Comparison of ENCODE assay signal across 29 cellular contexts in genomic region chrX:49233176-49233575, GRCh38. TPM values are rescaled to one million over a fixed set of nuclear protein-coding genes. Genes with fewer than 3 reads are reported as not detected.
DNase-seq lines count a peak whose midpoint lies in the region; ATAC-seq and TF ChIP-seq lines count a peak whose summit lies in the region.
"Had no signal": no experiment of that assay in that cellular context is flagged by ENCODE, and none has a peak within 500 bp of the region (broad histone marks: within the 10 kb centered on the region; RNA-seq: fewer than 3 reads in every experiment).

TSS of gene CACNA1F (minus strand) at chrX:49233340. CDS start at chrX:49233309, 31 bp downstream.

- DNase-seq in activated naive CD8-positive, alpha-beta T cell treated with anti-CD3 and anti-CD28 coated beads, Interleukin-2, amount 10 ng/mL, durations not matched to agents 7 days and 5 days = no peak
- DNase-seq in activated naive CD8-positive, alpha-beta T cell treated with anti-CD3 and anti-CD28 coated beads for 36 hours = no peak
- DNase-seq in chondrocyte (ENCODE audit: low spot score) (no peak), neural crest cell (ENCODE audit: low read depth, low spot score) (no peak), superior temporal gyrus (ENCODE audit: extremely low spot score) (no peak)
- DNase-seq in activated CD8-positive, alpha-beta memory T cell treated with anti-CD3 and anti-CD28 coated beads, Interleukin-2, amount 50 U/mL, for 4 hours = no peak
- DNase-seq: activated CD8-positive, alpha-beta memory T cell treated with anti-CD3 and anti-CD28 coated beads, Interleukin-2, amount 10 ng/mL, durations not matched to agents 7 days and 5 days; Caco-2; DMS79 treated with DMSO at 0.1 percent for 48 hours; effector CD4-positive, alpha-beta T cell; KG1; MG63; mucosa of descending colon; NCI-H1417; NCI-H2081; NCI-H226; OCI-M1; sigmoid colon; SK-N-SH; stimulated activated CD4-positive, alpha-beta T cell treated with anti-CD3 and anti-CD28 coated beads, Interleukin-4, amount 100 ng/mL, for 4 hours; T-helper 17 cell had no signal

- no peaks in the 10 kb centered on the region for H3K36me3 Mint-ChIP-seq in activated naive CD8-positive, alpha-beta T cell treated with anti-CD3 and anti-CD28 coated beads, Interleukin-2, amount 10 ng/mL, durations not matched to agents 7 days and 5 days
- peaks cover 6% of the 10 kb centered on the region for H3K36me3 Mint-ChIP-seq in activated naive CD8-positive, alpha-beta T cell treated with anti-CD3 and anti-CD28 coated beads for 36 hours
- H3K36me3 Mint-ChIP-seq in IgD-negative memory B cell = peaks cover 1% of the 10 kb centered on the region
- no peaks in the 10 kb centered on the region for H3K36me3 Mint-ChIP-seq in chondrocyte (ENCODE audit: low read depth)
- peaks cover 2% of the 10 kb centered on the region for H3K36me3 Mint-ChIP-seq in neural crest cell (ENCODE audit: low read depth)
- H3K36me3 Mint-ChIP-seq: activated CD8-positive, alpha-beta memory T cell treated with anti-CD3 and anti-CD28 coated beads, Interleukin-2, amount 10 ng/mL, durations not matched to agents 7 days and 5 days; neural progenitor cell had no signal

- H3K27ac Mint-ChIP-seq in activated naive CD8-positive, alpha-beta T cell treated with anti-CD3 and anti-CD28 coated beads, Interleukin-2, amount 10 ng/mL, durations not matched to agents 7 days and 5 days = peak within 1 kb of the TSS; percentile 45
- no peak within 1 kb of the TSS for H3K27ac Mint-ChIP-seq in activated naive CD8-positive, alpha-beta T cell treated with anti-CD3 and anti-CD28 coated beads for 36 hours
- H3K27ac Mint-ChIP-seq in IgD-negative memory B cell = peak within 1 kb of the TSS in 2 of 3 donors; percentile 16 to 93
- H3K27ac Mint-ChIP-seq in chondrocyte (ENCODE audit: unreplicated experiment) = peak within 1 kb of the TSS; percentile 27
- no peak within 1 kb of the TSS for H3K27ac Mint-ChIP-seq in neural crest cell (ENCODE audit: unreplicated experiment)
- H3K27ac Mint-ChIP-seq: activated CD8-positive, alpha-beta memory T cell treated with anti-CD3 and anti-CD28 coated beads, Interleukin-2, amount 10 ng/mL, durations not matched to agents 7 days and 5 days; neural progenitor cell had no signal

- ATAC-seq in activated naive CD8-positive, alpha-beta T cell treated with anti-CD3 and anti-CD28 coated beads, Interleukin-2, amount 10 ng/mL, durations not matched to agents 7 days and 5 days (ENCODE audit: low read depth) = no peak
- no peak for ATAC-seq in HG02678 (IDR thresholded peaks at IDR 0.05; ENCODE audit: unreplicated experiment)
- ATAC-seq: activated CD8-positive, alpha-beta memory T cell treated with anti-CD3 and anti-CD28 coated beads, Interleukin-2, amount 10 ng/mL, durations not matched to agents 7 days and 5 days; HCT116; mucosa of descending colon; stimulated activated memory B cell treated with anti-CD40 and anti-IgM and Interleukin-4, amounts not matched to agents 10 μg/mL and 1 μg/mL and 100 μg/mL, for 72 hours; T-helper 17 cell had no signal

- no peaks in the 10 kb centered on the region for H3K9me3 Mint-ChIP-seq in activated naive CD8-positive, alpha-beta T cell treated with anti-CD3 and anti-CD28 coated beads, Interleukin-2, amount 10 ng/mL, durations not matched to agents 7 days and 5 days
- H3K9me3 Mint-ChIP-seq in activated naive CD8-positive, alpha-beta T cell treated with anti-CD3 and anti-CD28 coated beads for 36 hours = no peaks in the 10 kb centered on the region
- no peaks in the 10 kb centered on the region for H3K9me3 Mint-ChIP-seq in IgD-negative memory B cell
- H3K9me3 Mint-ChIP-seq in chondrocyte (ENCODE audit: low read depth) = peaks cover 2% of the 10 kb centered on the region
- no peaks in the 10 kb centered on the region for H3K9me3 Mint-ChIP-seq in neural crest cell
- H3K9me3 Mint-ChIP-seq: stimulated activated memory B cell treated with anti-CD40 and anti-IgM and Interleukin-4, amounts not matched to agents 10 μg/mL and 1 μg/mL and 100 μg/mL, for 72 hours had no signal

- no peaks in the 10 kb centered on the region for H3K27me3 Mint-ChIP-seq in activated naive CD8-positive, alpha-beta T cell treated with anti-CD3 and anti-CD28 coated beads, Interleukin-2, amount 10 ng/mL, durations not matched to agents 7 days and 5 days
- H3K27me3 Mint-ChIP-seq in activated naive CD8-positive, alpha-beta T cell treated with anti-CD3 and anti-CD28 coated beads for 36 hours = no peaks in the 10 kb centered on the region
- no peaks in the 10 kb centered on the region for H3K27me3 Mint-ChIP-seq in IgD-negative memory B cell
- H3K27me3 Mint-ChIP-seq in chondrocyte (ENCODE audit: low read depth) = no peaks in the 10 kb centered on the region
- H3K27me3 Mint-ChIP-seq in neural crest cell (ENCODE audit: low read depth) = peaks cover 5% of the 10 kb centered on the region
- H3K27me3 Mint-ChIP-seq: activated CD8-positive, alpha-beta memory T cell treated with anti-CD3 and anti-CD28 coated beads, Interleukin-2, amount 10 ng/mL, durations not matched to agents 7 days and 5 days; stimulated activated memory B cell treated with anti-CD40 and anti-IgM and Interleukin-4, amounts not matched to agents 10 μg/mL and 1 μg/mL and 100 μg/mL, for 72 hours; T-helper 17 cell had no signal

- TF ChIP-seq CTCF in chondrocyte (IDR thresholded peaks at IDR 0.05) = no peak
- TF ChIP-seq CTCF in neural crest cell (conservative IDR thresholded peaks at IDR 0.05) = no peak

- POLR2A ChIA-PET in activated naive CD8-positive, alpha-beta T cell treated with anti-CD3 and anti-CD28 coated beads, Interleukin-2, amount 10 ng/mL, durations not matched to agents 7 days and 5 days (lab: Charles Lee) = no interaction called here

- no peak within 1 kb of the TSS for H3K4me3 Mint-ChIP-seq in activated naive CD8-positive, alpha-beta T cell treated with anti-CD3 and anti-CD28 coated beads, Interleukin-2, amount 10 ng/mL, durations not matched to agents 7 days and 5 days
- H3K4me3 Mint-ChIP-seq in activated naive CD8-positive, alpha-beta T cell treated with anti-CD3 and anti-CD28 coated beads for 36 hours = no peak within 1 kb of the TSS
- H3K4me3 Mint-ChIP-seq in IgD-negative memory B cell (peak within 1 kb of the TSS in 1 of 4 donors; percentile 69), chondrocyte (ENCODE audit: unreplicated experiment) (no peak within 1 kb of the TSS), neural crest cell (peak within 1 kb of the TSS; percentile 19)
- H3K4me3 Mint-ChIP-seq: activated CD8-positive, alpha-beta memory T cell treated with anti-CD3 and anti-CD28 coated beads, Interleukin-2, amount 10 ng/mL, durations not matched to agents 7 days and 5 days; neural progenitor cell; stimulated activated memory B cell treated with anti-CD40 and anti-IgM and Interleukin-4, amounts not matched to agents 10 μg/mL and 1 μg/mL and 100 μg/mL, for 72 hours had no signal

- peaks cover 27% of the 10 kb centered on the region for H3K4me1 Mint-ChIP-seq in activated naive CD8-positive, alpha-beta T cell treated with anti-CD3 and anti-CD28 coated beads, Interleukin-2, amount 10 ng/mL, durations not matched to agents 7 days and 5 days
- peaks cover 24% of the 10 kb centered on the region for H3K4me1 Mint-ChIP-seq in activated naive CD8-positive, alpha-beta T cell treated with anti-CD3 and anti-CD28 coated beads for 36 hours
- peaks cover 12 to 20% (median 12%) of the 10 kb centered on the region in 3 donors for H3K4me1 Mint-ChIP-seq in IgD-negative memory B cell
- H3K4me1 Mint-ChIP-seq in chondrocyte (ENCODE audit: low read depth) = no peaks in the 10 kb centered on the region
- H3K4me1 Mint-ChIP-seq in neural crest cell = peaks cover 10% of the 10 kb centered on the region

RNA-seq across cellular contexts. Expression of gene CACNA1F, which starts in this region (rescaled TPM):
- total RNA-seq in activated naive CD8-positive, alpha-beta T cell treated with anti-CD3 and anti-CD28 coated beads, Interleukin-2, amount 10 ng/mL, durations not matched to agents 7 days and 5 days = 1 to 10 TPM; 1.7 to 2.2 TPM
- under 1 TPM; 0.72 to 0.85 TPM for total RNA-seq in activated naive CD8-positive, alpha-beta T cell treated with anti-CD3 and anti-CD28 coated beads for 36 hours
- not detected for polyA plus RNA-seq in IgD-negative memory B cell
- not detected in 3 replicates for total RNA-seq in chondrocyte
- 0.05 TPM in 1 of 2 replicates, not detected in the other for total RNA-seq in neural crest cell
- total RNA-seq: fibroblast of villous mesenchyme, HT1080 had no signal
- polyA plus RNA-seq: keratinocyte, SK-N-SH had no signal

Comparison
In these comparisons a context has a peak if more than half of its experiments do, and no peak if none do; other contexts are left out.
1. H3K27ac Mint-ChIP-seq: peak in activated naive CD8-positive, alpha-beta T cell treated with anti-CD3 and anti-CD28 coated beads, Interleukin-2, amount 10 ng/mL, durations not matched to agents 7 days and 5 days (single experiment), IgD-negative memory B cell (2 of 3) and chondrocyte (single experiment); none in activated naive CD8-positive, alpha-beta T cell treated with anti-CD3 and anti-CD28 coated beads for 36 hours (single experiment) and neural crest cell (single experiment).